In the genomic region with DNA sequence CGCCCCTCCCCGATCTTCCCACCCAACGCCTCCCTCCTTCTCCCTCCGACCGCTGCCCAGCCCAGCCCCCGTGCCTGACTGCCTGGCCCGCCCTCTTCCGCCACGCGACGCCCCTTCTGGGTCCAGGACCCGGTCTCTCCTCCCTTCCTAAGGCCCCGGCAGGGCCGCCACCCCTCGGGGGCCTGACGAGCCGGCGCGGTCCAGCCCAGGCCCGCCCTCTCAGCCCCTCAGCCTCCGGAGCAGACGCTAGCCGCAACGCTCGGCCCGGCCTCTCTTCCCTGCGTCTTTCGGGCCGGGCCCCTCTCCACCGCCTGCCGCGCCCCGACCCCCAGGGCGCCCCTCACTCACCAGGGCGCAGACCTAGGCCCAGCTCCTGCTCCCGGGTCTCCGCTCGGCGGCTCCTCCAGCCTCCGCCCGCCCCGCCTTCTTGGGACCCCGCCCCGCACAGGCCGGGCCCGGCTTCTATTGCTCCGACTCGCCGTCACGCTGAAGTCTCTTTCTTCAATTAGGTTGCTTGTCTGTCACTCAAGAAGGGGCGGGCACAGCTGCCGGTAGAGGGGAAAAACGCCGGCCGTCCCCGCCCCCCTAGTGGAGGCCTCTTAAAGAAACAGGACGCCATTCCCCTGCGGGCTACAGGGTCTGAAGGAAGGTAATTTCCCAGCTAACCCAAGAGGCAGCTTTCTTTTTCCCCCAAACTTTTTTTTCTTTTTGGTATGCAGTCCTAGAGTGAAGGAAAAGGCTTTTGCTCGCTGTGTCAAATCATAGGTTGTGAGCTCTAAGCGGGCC, we compare ENCODE assay signal across 8 cellular contexts. TPM values are rescaled to one million over a fixed set of nuclear protein-coding genes. Genes with fewer than 3 reads are reported as not detected.
DNase-seq lines count a peak whose midpoint lies in the region; ATAC-seq and TF ChIP-seq lines count a peak whose summit lies in the region.

A gene with protein sequence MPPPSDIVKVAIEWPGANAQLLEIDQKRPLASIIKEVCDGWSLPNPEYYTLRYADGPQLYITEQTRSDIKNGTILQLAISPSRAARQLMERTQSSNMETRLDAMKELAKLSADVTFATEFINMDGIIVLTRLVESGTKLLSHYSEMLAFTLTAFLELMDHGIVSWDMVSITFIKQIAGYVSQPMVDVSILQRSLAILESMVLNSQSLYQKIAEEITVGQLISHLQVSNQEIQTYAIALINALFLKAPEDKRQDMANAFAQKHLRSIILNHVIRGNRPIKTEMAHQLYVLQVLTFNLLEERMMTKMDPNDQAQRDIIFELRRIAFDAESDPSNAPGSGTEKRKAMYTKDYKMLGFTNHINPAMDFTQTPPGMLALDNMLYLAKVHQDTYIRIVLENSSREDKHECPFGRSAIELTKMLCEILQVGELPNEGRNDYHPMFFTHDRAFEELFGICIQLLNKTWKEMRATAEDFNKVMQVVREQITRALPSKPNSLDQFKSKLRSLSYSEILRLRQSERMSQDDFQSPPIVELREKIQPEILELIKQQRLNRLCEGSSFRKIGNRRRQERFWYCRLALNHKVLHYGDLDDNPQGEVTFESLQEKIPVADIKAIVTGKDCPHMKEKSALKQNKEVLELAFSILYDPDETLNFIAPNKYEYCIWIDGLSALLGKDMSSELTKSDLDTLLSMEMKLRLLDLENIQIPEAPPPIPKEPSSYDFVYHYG (minus strand): TSS at position 416 of the 786 bp plus-strand sequence. CDS start 12,133 bp downstream, outside the sequence.

- H3K27me3 ChIP-seq in heart left ventricle (no peaks in the 10 kb centered on the region), upper lobe of right lung (no peaks in the 10 kb centered on the region)

- ATAC-seq in HG02798 (IDR thresholded peaks at IDR 0.05; ENCODE audit: poor library complexity, unreplicated experiment) (peak; percentile 92), heart left ventricle (peak; percentile 93 to 98 (median 96)), upper lobe of right lung (peak; percentile 94)

- H3K36me3 ChIP-seq in heart left ventricle (peaks cover 0 to 4% (median 0%) of the 10 kb centered on the region in 9 donors), upper lobe of right lung (no peaks in the 10 kb centered on the region)

- peak within 1 kb of the TSS; percentile 78 for H3K27ac ChIP-seq in adipose tissue (ENCODE audit: low read depth, low read length)
- H3K27ac ChIP-seq in heart left ventricle: peak within 1 kb of the TSS; percentile 74 to 99 (median 95)
- H3K27ac ChIP-seq in upper lobe of right lung: peak within 1 kb of the TSS; percentile 93

- peak; percentile 96 for DNase-seq in NCI-H1436 (lab: John Stamatoyannopoulos, UW)
- DNase-seq in T follicular helper cell (ENCODE audit: low read depth): peak; percentile 95
- DNase-seq in heart left ventricle: peak; percentile 98 to 99 (median 98)
- peak; percentile 99 for DNase-seq in posterior vena cava (ENCODE audit: low spot score)
- DNase-seq in upper lobe of right lung: peak; percentile 98

- no peaks in the 10 kb centered on the region for H3K9me3 ChIP-seq in heart left ventricle
- H3K9me3 ChIP-seq in upper lobe of right lung: no peaks in the 10 kb centered on the region

- intact Hi-C loops in heart left ventricle (cut with DNase I) (loop anchor here in 4 of 10 donors (1.0 to 2.0 kb wide), 3 partner anchors 42 to 434 kb away; a partner anchor contains a TSS), posterior vena cava (cut with DNase I) (no loop called here), upper lobe of right lung (cut with DNase I) (no loop called here)

- no peak for TF ChIP-seq CTCF in GM12875 (IDR thresholded peaks at IDR 0.05; ENCODE audit: borderline replicate concordance, insufficient read depth, low read depth, low read length)
- peak; percentile 4 to 55 (median 24) for TF ChIP-seq CTCF in heart left ventricle (IDR thresholded peaks at IDR 0.05)
- peak; percentile 23 for TF ChIP-seq CTCF in upper lobe of right lung (IDR thresholded peaks at IDR 0.05)

- H3K4me1 ChIP-seq in heart left ventricle (peaks cover 14 to 62% (median 44%) of the 10 kb centered on the region in 12 donors), upper lobe of right lung (peaks cover 42% of the 10 kb centered on the region)

- WGBS in adipose tissue, 3 donors: 0 to 1% (median 0%) methylated on average over 46 to 60 of the region's 60 CpGs
- WGBS in heart left ventricle, 4 donors: 0 to 1% (median 0%) methylated on average over 30 to 60 of the region's 60 CpGs

- H3K4me3 ChIP-seq in GM12875 (ENCODE audit: low read depth, low read length): peak within 1 kb of the TSS; percentile 78
- H3K4me3 ChIP-seq in heart left ventricle: peak within 1 kb of the TSS; percentile 51 to 99 (median 80)
- H3K4me3 ChIP-seq in upper lobe of right lung: peak within 1 kb of the TSS; percentile 95

- TF ChIP-seq POLR2A in heart left ventricle (IDR thresholded peaks at IDR 0.05): peak in 1 of 2 donors; percentile 78

RNA-seq across cellular contexts. Expression of the gene that starts here (rescaled TPM):
- 10 to 100 TPM; 13.0 to 22.8 (median 21.9) TPM for polyA plus RNA-seq in adipose tissue
- total RNA-seq in heart left ventricle: 10 to 100 TPM; 22.7 to 57.5 (median 34.5) TPM
- 10 to 100 TPM; 14.6 to 29.0 TPM for polyA plus RNA-seq in heart left ventricle
- 10 to 100 TPM; 43.6 to 48.9 TPM for total RNA-seq in posterior vena cava
- 57.0 TPM for total RNA-seq in upper lobe of right lung

Comparison
In these comparisons a context has a peak if more than half of its experiments do, and no peak if none do; other contexts are left out.
1. Peak in every context shown above with its lines: DNase-seq, ATAC-seq, H3K4me3 ChIP-seq and H3K27ac ChIP-seq.